Comparison of ENCODE assay signal across 2 cellular contexts in the genomic region with DNA sequence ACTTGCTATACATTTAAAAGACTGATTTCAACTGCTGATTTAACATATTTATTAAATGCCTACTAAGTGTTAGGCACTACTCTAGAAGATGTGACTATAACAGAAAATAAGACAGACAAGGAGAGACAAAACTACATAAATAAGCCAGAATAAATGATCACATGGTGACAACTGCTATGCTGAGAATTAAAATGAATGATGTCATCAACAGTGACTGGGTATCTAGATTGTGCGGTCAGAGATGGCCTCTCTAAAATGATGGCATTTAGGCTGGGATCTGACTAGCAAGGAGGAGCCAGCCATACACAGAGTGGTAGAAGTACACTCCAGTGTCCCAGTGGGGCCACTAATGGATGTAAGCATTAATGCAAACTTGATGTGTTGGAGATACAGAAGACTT.
TF ChIP-seq lines count a peak whose summit lies in the region.

No MANE protein-coding gene starts in this region.

TF ChIP-seq in HepG2, 621 proteins besides CTCF, POLR2A, EP300 and RAD21:
- no peak for TF ChIP-seq ISX (CRISPR knock-in tag; conservative IDR thresholded peaks at IDR 0.05)
- TF ChIP-seq GATAD1 (CRISPR knock-in tag; IDR thresholded peaks at IDR 0.05) = no peak
- TF ChIP-seq MTA3 (CRISPR knock-in tag; IDR thresholded peaks at IDR 0.05) = no peak
- no peak for TF ChIP-seq CBX5 (CRISPR knock-in tag; IDR thresholded peaks at IDR 0.05; ENCODE audit: borderline replicate concordance)
- no peak for TF ChIP-seq ZNF282 (IDR thresholded peaks at IDR 0.05; ENCODE audit: partially characterized antibody)
- no peak for TF ChIP-seq CEBPG (CRISPR knock-in tag; IDR thresholded peaks at IDR 0.05)
- no peak for TF ChIP-seq ZNF326 (CRISPR knock-in tag; IDR thresholded peaks at IDR 0.05; ENCODE audit: borderline replicate concordance)
- TF ChIP-seq, protein P1, sequence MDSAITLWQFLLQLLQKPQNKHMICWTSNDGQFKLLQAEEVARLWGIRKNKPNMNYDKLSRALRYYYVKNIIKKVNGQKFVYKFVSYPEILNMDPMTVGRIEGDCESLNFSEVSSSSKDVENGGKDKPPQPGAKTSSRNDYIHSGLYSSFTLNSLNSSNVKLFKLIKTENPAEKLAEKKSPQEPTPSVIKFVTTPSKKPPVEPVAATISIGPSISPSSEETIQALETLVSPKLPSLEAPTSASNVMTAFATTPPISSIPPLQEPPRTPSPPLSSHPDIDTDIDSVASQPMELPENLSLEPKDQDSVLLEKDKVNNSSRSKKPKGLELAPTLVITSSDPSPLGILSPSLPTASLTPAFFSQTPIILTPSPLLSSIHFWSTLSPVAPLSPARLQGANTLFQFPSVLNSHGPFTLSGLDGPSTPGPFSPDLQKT (CRISPR knock-in tag; IDR thresholded peaks at IDR 0.05; ENCODE audit: borderline replicate concordance) = no peak
- TF ChIP-seq CREB1 (IDR thresholded peaks at IDR 0.05) = peak; percentile 64
- no peak for TF ChIP-seq CREB1 (CRISPR knock-in tag; IDR thresholded peaks at IDR 0.05)
- TF ChIP-seq KDM5A (IDR thresholded peaks at IDR 0.05; ENCODE audit: borderline replicate concordance, low read length) = no peak
- peak; percentile 94 for TF ChIP-seq ATF7 (IDR thresholded peaks at IDR 0.05)
- TF ChIP-seq ATF7 (CRISPR knock-in tag; IDR thresholded peaks at IDR 0.05) = no peak
- TF ChIP-seq SNAPC2 (CRISPR knock-in tag; IDR thresholded peaks at IDR 0.05) = no peak
- TF ChIP-seq SRF (IDR thresholded peaks at IDR 0.05; ENCODE audit: low read depth, low read length) = no peak

TF ChIP-seq in K562, 482 proteins besides CTCF, POLR2A, EP300 and RAD21:
- TF ChIP-seq, protein P2, sequence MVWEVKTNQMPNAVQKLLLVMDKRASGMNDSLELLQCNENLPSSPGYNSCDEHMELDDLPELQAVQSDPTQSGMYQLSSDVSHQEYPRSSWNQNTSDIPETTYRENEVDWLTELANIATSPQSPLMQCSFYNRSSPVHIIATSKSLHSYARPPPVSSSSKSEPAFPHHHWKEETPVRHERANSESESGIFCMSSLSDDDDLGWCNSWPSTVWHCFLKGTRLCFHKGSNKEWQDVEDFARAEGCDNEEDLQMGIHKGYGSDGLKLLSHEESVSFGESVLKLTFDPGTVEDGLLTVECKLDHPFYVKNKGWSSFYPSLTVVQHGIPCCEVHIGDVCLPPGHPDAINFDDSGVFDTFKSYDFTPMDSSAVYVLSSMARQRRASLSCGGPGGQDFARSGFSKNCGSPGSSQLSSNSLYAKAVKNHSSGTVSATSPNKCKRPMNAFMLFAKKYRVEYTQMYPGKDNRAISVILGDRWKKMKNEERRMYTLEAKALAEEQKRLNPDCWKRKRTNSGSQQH (CRISPR knock-in tag; IDR thresholded peaks at IDR 0.05) = no peak
- TF ChIP-seq, protein P3, sequence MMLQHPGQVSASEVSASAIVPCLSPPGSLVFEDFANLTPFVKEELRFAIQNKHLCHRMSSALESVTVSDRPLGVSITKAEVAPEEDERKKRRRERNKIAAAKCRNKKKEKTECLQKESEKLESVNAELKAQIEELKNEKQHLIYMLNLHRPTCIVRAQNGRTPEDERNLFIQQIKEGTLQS (IDR thresholded peaks at IDR 0.05) = peak; percentile 74; the same call in 1 of the 2 replicates
- TF ChIP-seq, protein P3 (CRISPR knock-in tag; conservative IDR thresholded peaks at IDR 0.05) = no peak
- TF ChIP-seq, protein P4, sequence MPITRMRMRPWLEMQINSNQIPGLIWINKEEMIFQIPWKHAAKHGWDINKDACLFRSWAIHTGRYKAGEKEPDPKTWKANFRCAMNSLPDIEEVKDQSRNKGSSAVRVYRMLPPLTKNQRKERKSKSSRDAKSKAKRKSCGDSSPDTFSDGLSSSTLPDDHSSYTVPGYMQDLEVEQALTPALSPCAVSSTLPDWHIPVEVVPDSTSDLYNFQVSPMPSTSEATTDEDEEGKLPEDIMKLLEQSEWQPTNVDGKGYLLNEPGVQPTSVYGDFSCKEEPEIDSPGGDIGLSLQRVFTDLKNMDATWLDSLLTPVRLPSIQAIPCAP (CRISPR knock-in tag; IDR thresholded peaks at IDR 0.05; ENCODE audit: borderline replicate concordance) = no peak
TF ChIP-seq in K562: peak in this region for 1.
